1 cellular context compared by ENCODE assay signal in the genomic region with DNA sequence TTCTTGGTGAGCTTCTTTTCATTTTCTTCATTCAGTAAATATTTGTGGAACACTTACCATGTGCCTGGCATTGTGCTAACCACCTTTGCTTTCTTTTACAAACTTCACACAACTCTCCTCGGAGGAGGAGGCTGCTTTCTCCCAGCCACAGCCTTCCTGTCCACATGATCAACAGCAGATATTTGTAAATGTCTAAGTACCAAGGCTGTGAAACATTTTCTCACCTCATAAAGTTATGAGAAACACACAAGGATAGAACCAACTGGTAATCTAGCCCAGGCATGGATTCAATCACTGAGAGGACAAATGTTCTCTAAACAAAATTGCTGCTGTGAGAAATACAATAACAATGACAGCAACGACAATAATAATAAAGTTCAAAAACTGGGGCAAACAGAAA.
TF ChIP-seq lines count a peak whose summit lies in the region.

No MANE protein-coding gene starts in this region.

TF ChIP-seq in GM23338, 12 proteins besides CTCF, POLR2A, EP300 and RAD21 (continued from another document):
- TF ChIP-seq, protein P1, sequence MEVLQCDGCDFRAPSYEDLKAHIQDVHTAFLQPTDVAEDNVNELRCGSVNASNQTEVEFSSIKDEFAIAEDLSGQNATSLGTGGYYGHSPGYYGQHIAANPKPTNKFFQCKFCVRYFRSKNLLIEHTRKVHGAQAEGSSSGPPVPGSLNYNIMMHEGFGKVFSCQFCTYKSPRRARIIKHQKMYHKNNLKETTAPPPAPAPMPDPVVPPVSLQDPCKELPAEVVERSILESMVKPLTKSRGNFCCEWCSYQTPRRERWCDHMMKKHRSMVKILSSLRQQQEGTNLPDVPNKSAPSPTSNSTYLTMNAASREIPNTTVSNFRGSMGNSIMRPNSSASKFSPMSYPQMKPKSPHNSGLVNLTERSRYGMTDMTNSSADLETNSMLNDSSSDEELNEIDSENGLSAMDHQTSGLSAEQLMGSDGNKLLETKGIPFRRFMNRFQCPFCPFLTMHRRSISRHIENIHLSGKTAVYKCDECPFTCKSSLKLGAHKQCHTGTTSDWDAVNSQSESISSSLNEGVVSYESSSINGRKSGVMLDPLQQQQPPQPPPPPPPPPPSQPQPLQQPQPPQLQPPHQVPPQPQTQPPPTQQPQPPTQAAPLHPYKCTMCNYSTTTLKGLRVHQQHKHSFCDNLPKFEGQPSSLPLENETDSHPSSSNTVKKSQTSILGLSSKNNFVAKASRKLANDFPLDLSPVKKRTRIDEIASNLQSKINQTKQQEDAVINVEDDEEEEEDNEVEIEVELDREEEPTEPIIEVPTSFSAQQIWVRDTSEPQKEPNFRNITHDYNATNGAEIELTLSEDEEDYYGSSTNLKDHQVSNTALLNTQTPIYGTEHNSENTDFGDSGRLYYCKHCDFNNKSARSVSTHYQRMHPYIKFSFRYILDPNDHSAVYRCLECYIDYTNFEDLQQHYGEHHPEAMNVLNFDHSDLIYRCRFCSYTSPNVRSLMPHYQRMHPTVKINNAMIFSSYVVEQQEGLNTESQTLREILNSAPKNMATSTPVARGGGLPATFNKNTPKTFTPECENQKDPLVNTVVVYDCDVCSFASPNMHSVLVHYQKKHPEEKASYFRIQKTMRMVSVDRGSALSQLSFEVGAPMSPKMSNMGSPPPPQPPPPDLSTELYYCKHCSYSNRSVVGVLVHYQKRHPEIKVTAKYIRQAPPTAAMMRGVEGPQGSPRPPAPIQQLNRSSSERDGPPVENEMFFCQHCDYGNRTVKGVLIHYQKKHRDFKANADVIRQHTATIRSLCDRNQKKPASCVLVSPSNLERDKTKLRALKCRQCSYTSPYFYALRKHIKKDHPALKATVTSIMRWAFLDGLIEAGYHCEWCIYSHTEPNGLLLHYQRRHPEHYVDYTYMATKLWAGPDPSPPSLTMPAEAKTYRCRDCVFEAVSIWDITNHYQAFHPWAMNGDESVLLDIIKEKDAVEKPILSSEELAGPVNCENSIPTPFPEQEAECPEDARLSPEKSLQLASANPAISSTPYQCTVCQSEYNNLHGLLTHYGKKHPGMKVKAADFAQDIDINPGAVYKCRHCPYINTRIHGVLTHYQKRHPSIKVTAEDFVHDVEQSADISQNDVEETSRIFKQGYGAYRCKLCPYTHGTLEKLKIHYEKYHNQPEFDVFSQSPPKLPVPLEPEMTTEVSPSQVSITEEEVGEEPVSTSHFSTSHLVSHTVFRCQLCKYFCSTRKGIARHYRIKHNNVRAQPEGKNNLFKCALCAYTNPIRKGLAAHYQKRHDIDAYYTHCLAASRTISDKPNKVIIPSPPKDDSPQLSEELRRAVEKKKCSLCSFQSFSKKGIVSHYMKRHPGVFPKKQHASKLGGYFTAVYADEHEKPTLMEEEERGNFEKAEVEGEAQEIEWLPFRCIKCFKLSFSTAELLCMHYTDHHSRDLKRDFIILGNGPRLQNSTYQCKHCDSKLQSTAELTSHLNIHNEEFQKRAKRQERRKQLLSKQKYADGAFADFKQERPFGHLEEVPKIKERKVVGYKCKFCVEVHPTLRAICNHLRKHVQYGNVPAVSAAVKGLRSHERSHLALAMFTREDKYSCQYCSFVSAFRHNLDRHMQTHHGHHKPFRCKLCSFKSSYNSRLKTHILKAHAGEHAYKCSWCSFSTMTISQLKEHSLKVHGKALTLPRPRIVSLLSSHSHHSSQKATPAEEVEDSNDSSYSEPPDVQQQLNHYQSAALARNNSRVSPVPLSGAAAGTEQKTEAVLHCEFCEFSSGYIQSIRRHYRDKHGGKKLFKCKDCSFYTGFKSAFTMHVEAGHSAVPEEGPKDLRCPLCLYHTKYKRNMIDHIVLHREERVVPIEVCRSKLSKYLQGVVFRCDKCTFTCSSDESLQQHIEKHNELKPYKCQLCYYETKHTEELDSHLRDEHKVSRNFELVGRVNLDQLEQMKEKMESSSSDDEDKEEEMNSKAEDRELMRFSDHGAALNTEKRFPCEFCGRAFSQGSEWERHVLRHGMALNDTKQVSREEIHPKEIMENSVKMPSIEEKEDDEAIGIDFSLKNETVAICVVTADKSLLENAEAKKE (CRISPR knock-in tag; IDR thresholded peaks at IDR 0.05): no peak
- no peak for TF ChIP-seq ZNF114 (CRISPR knock-in tag; IDR thresholded peaks at IDR 0.05)
- no peak for TF ChIP-seq POLR2AphosphoS5 (IDR thresholded peaks at IDR 0.05; ENCODE audit: low read depth)
- TF ChIP-seq NANOG (IDR thresholded peaks at IDR 0.05; ENCODE audit: borderline replicate concordance): no peak
- no peak for TF ChIP-seq EZH2 (IDR thresholded peaks at IDR 0.05; ENCODE audit: low read depth, unreplicated experiment)
- no peak for TF ChIP-seq ZNF331 (CRISPR knock-in tag; IDR thresholded peaks at IDR 0.05; ENCODE audit: low read depth)
- TF ChIP-seq REST (IDR thresholded peaks at IDR 0.05; ENCODE audit: unreplicated experiment): no peak
- TF ChIP-seq EZH2phosphoT487 (IDR thresholded peaks at IDR 0.05; ENCODE audit: unreplicated experiment): no peak
- TF ChIP-seq, protein P2, sequence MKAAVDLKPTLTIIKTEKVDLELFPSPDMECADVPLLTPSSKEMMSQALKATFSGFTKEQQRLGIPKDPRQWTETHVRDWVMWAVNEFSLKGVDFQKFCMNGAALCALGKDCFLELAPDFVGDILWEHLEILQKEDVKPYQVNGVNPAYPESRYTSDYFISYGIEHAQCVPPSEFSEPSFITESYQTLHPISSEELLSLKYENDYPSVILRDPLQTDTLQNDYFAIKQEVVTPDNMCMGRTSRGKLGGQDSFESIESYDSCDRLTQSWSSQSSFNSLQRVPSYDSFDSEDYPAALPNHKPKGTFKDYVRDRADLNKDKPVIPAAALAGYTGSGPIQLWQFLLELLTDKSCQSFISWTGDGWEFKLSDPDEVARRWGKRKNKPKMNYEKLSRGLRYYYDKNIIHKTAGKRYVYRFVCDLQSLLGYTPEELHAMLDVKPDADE (IDR thresholded peaks at IDR 0.05): no peak
- TF ChIP-seq CREB1 (CRISPR knock-in tag; IDR thresholded peaks at IDR 0.05; ENCODE audit: low read depth): no peak
